ENCODE assay signal across 8 cellular contexts in the genomic region with DNA sequence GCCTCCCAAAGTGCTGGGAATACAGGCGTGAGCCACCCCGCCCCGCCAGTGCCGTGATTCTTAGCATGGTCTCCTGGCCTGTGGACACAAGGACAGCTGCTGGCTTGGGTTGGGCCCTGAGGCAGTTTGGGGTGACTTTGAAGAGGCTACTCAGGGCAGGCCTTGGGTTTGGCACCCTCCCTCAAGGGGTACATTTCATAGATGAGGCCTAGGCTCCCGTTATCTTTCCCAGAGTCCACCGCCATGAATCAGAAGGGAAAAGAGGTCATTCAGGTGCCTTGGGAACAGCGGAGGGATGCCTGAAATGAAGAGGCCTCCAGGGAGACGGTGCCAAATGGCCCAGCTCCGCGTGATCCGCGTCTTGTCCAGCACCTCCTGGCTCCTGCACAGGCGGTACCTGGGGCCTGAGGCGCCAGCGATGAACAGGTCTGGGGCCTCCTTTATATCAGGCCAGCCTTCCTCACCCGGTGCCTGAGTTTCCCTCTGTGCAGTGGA. TPM values are rescaled to one million over a fixed set of nuclear protein-coding genes. Genes with fewer than 3 reads are reported as not detected.
DNase-seq lines count a peak whose midpoint lies in the region; ATAC-seq and TF ChIP-seq lines count a peak whose summit lies in the region.

No MANE protein-coding gene starts in this region.

- H3K4me3 ChIP-seq in right atrium auricular region (peak overlapping the region in 1 of 2 donors; percentile 43), muscle layer of colon (ENCODE audit: low read depth in 1 of 2, low read length in 2 of 2) (peak overlapping the region in 1 of 2 donors; percentile 54), vagina (peak overlapping the region; percentile 40 to 47)

- no peaks in the 10 kb centered on the region for H3K9me3 Mint-ChIP-seq in MCF 10A (ENCODE audit: unreplicated experiment)

- H3K27me3 ChIP-seq in right atrium auricular region (no peaks in the 10 kb centered on the region), muscle layer of colon (ENCODE audit: control insufficient read depth in 1 of 2, insufficient read depth in 2 of 2, low read length in 2 of 2) (no peaks in the 10 kb centered on the region), vagina (no peaks in the 10 kb centered on the region)

- CTCF ChIA-PET in MCF 10A (lab: Yijun Ruan, JAX), result interaction anchor here (0.5 to 5.8 kb wide), 5 partner anchors 17 to 68 kb away, joined by 3 to 107 read pairs (median 3); no protein-coding TSS in a partner anchor

- H3K4me1 Mint-ChIP-seq in MCF 10A (ENCODE audit: insufficient read depth, unreplicated experiment), result peaks cover 50% of the 10 kb centered on the region

- peaks cover 4% of the 10 kb centered on the region for H3K36me3 Mint-ChIP-seq in MCF 10A (ENCODE audit: insufficient read depth, unreplicated experiment)

- H3K9me3 ChIP-seq in right atrium auricular region (no peaks in the 10 kb centered on the region), muscle layer of colon (ENCODE audit: low read length) (no peaks in the 10 kb centered on the region), vagina (no peaks in the 10 kb centered on the region)

- no peak for TF ChIP-seq POLR2A in vagina (IDR thresholded peaks at IDR 0.05)

- POLR2A ChIA-PET in MCF 10A (lab: Yijun Ruan, JAX), result interaction anchor here (1.2 to 3.5 kb wide), 3 partner anchors 10 to 47 kb away, joined by 5 to 26 read pairs (median 7); partner anchors contain the start of gene IFRD2

- peak overlapping the region; percentile 91 for H3K27ac Mint-ChIP-seq in MCF 10A (ENCODE audit: low read depth, unreplicated experiment)

- no peak for TF ChIP-seq CTCF in right atrium auricular region (IDR thresholded peaks at IDR 0.05)
- TF ChIP-seq CTCF in MCF 10A (IDR thresholded peaks at IDR 0.05; ENCODE audit: unreplicated experiment), result no peak
- TF ChIP-seq CTCF in vagina (IDR thresholded peaks at IDR 0.05), result no peak

- H3K36me3 ChIP-seq in right atrium auricular region, result peaks cover 8% of the 10 kb centered on the region
- H3K36me3 ChIP-seq in muscle layer of colon (ENCODE audit: insufficient read depth, low read length), result peaks cover 8% of the 10 kb centered on the region
- H3K36me3 ChIP-seq in vagina, result no peaks in the 10 kb centered on the region

- H3K9ac ChIP-seq in muscle layer of colon (ENCODE audit: low read length), result peak overlapping the region; percentile 34

- intact Hi-C loops in left ventricle myocardium superior (cut with micrococcal nuclease) (no loop called here), MCF 10A (cut with micrococcal nuclease) (no loop called here), vagina (cut with DNase I) (no loop called here)

- no TSS peak for BruUV-seq in MCF 10A (replicated peaks; lab: Mats Ljungman, UMichigan)

- ATAC-seq in left ventricle myocardium superior (no peak), HG03571 (IDR thresholded peaks at IDR 0.05; ENCODE audit: unreplicated experiment) (no peak)

- DNase-seq in right atrium auricular region (ENCODE audit: low spot score), result no peak
- DNase-seq in left ventricle myocardium superior, result no peak
- no peak for DNase-seq in MCF 10A (ENCODE audit: unreplicated experiment)
- DNase-seq in vagina (ENCODE audit: extremely low spot score in 2 of 2), result no peak
- DNase-seq in NCI-H345 (lab: John Stamatoyannopoulos, UW), result no peak
- DNase-seq in mucosa of gallbladder (ENCODE audit: low spot score), result no peak

- H3K4me3 Mint-ChIP-seq in MCF 10A (ENCODE audit: unreplicated experiment), result peak overlapping the region; percentile 55

- H3K4me1 ChIP-seq in right atrium auricular region (peaks cover 0 to 98% of the 10 kb centered on the region in 2 donors), muscle layer of colon (ENCODE audit: insufficient read depth, low read length) (peaks cover 87% of the 10 kb centered on the region), vagina (peaks cover 100% of the 10 kb centered on the region)

- H3K27ac ChIP-seq in right atrium auricular region (peak overlapping the region; percentile 88 to 95), muscle layer of colon (ENCODE audit: low read depth, low read length) (peak overlapping the region; percentile 18), vagina (peak overlapping the region; percentile 92)

- H3K27me3 Mint-ChIP-seq in MCF 10A (ENCODE audit: insufficient read depth, unreplicated experiment), result no peaks in the 10 kb centered on the region

RNA-seq across cellular contexts. Expression of gene GNAI2, which starts 9.3 kb away (rescaled TPM):
- total RNA-seq in right atrium auricular region (100 to 1,000 TPM in 1 of 2 donors, 10 to 100 TPM in 1; 72.1 to 127 TPM), left ventricle myocardium superior (137 TPM), MCF 10A (2022) (122 and 123 TPM in 2 replicates), vagina (244 TPM), mucosa of gallbladder (261 TPM)

RNA-seq across cellular contexts. Expression of gene SEMA3B, which starts 23.6 kb away (rescaled TPM):
- total RNA-seq in right atrium auricular region, result 10 to 100 TPM; 15.4 to 20.0 TPM
- total RNA-seq in left ventricle myocardium superior, result 20.6 TPM
- total RNA-seq in MCF 10A (2022), result 7.6 and 12.5 TPM in 2 replicates
- 32.9 TPM for total RNA-seq in vagina
- 87.0 TPM for total RNA-seq in mucosa of gallbladder

RNA-seq across cellular contexts. Expression of gene LSMEM2, which starts 33.6 kb away (rescaled TPM):
- total RNA-seq in right atrium auricular region (10 to 100 TPM in 1 of 2 donors, 1 to 10 TPM in 1; 9.0 to 10.6 TPM), left ventricle myocardium superior (31.6 TPM), MCF 10A (2022) (0.20 TPM in 1 of 2 replicates, not detected in the other), vagina (not detected), mucosa of gallbladder (0.95 TPM)

RNA-seq across cellular contexts. Expression of gene SLC38A3, which starts 40.2 kb away (rescaled TPM):
- total RNA-seq in right atrium auricular region (1 to 10 TPM; 2.4 to 7.9 TPM), left ventricle myocardium superior (10.4 TPM), MCF 10A (2022) (not detected in 2 replicates), vagina (2.0 TPM), mucosa of gallbladder (2.2 TPM)

RNA-seq across cellular contexts. Expression of gene IFRD2, which starts 46.9 kb away (rescaled TPM):
- total RNA-seq in right atrium auricular region, result 10 to 100 TPM; 51.0 to 58.5 TPM
- 79.3 TPM for total RNA-seq in left ventricle myocardium superior
- total RNA-seq in MCF 10A (2022), result 135 and 182 TPM in 2 replicates
- total RNA-seq in vagina, result 37.3 TPM
- 74.8 TPM for total RNA-seq in mucosa of gallbladder

Comparison
In these comparisons a context has a peak if more than half of its experiments do, and no peak if none do; other contexts are left out.
1. H3K27ac ChIP-seq: peak in every context shown above with its lines; median percentile 92 in vagina; 92 in right atrium auricular region; 18 in muscle layer of colon.